In genomic region chr7:86202833-86203232, GRCh38 we compare ENCODE assay signal across 26 cellular contexts.
"Had no signal": no experiment of that assay in that cellular context is flagged by ENCODE, and none has a peak within 500 bp of the region (broad histone marks: within the 10 kb centered on the region; RNA-seq: fewer than 3 reads in every experiment).

No MANE protein-coding gene starts in this region.

- H3K4me3 ChIP-seq: colonic mucosa, coronary artery, dorsolateral prefrontal cortex, esophagus muscularis mucosa, esophagus squamous epithelium, gastrocnemius medialis, gastroesophageal sphincter, heart left ventricle, heart right ventricle had no signal

- H3K27ac Mint-ChIP-seq: dendritic cell treated with granulocyte-macrophage colony-stimulating factor and Interleukin-4, amounts not matched to agents 40 ng/mL and 50 ng/mL, for 4 days; effector memory CD8-positive, alpha-beta T cell; endodermal cell had no signal

- H3K27me3 Mint-ChIP-seq: dendritic cell treated with granulocyte-macrophage colony-stimulating factor and Interleukin-4, amounts not matched to agents 40 ng/mL and 50 ng/mL, for 4 days; effector memory CD8-positive, alpha-beta T cell had no signal

- DNase-seq: colonic mucosa; cortex of kidney; dermis blood vessel endothelial cell; dorsolateral prefrontal cortex; effector CD4-positive, alpha-beta T cell; effector CD8-positive, alpha-beta T cell; effector memory CD8-positive, alpha-beta T cell; endodermal cell; erythroblast; esophagus squamous epithelium; foreskin fibroblast; foreskin keratinocyte; foreskin melanocyte; gastrocnemius medialis; glutamatergic neuron; head of caudate nucleus; heart right ventricle had no signal

- H3K27me3 ChIP-seq: colonic mucosa, dorsolateral prefrontal cortex, esophagus squamous epithelium, foreskin keratinocyte, gastrocnemius medialis, gastroesophageal sphincter, heart left ventricle, heart right ventricle had no signal

- FAIRE-seq: colon, endometrium, endothelial cell of umbilical vein had no signal

- H3K4me1 Mint-ChIP-seq: endodermal cell had no signal

- H3K36me3 ChIP-seq: colonic mucosa, esophagus muscularis mucosa, esophagus squamous epithelium, gastrocnemius medialis, gastroesophageal sphincter, heart left ventricle, heart right ventricle had no signal

- H3K27ac ChIP-seq: colonic mucosa, coronary artery, dorsolateral prefrontal cortex, epithelial cell of prostate, esophagus muscularis mucosa, esophagus squamous epithelium, foreskin keratinocyte, gastrocnemius medialis, gastroesophageal sphincter, heart left ventricle, heart right ventricle had no signal

- H3K4me3 Mint-ChIP-seq: dendritic cell treated with granulocyte-macrophage colony-stimulating factor and Interleukin-4, amounts not matched to agents 40 ng/mL and 50 ng/mL, for 4 days; effector memory CD8-positive, alpha-beta T cell; endodermal cell had no signal

- H3K4me1 ChIP-seq: colonic mucosa, esophagus muscularis mucosa, esophagus squamous epithelium, foreskin keratinocyte, gastrocnemius medialis, gastroesophageal sphincter, heart left ventricle, heart right ventricle had no signal

- H3K9me3 ChIP-seq: colonic mucosa, gastrocnemius medialis had no signal
